19 cellular contexts compared by ENCODE assay signal in the genomic region with DNA sequence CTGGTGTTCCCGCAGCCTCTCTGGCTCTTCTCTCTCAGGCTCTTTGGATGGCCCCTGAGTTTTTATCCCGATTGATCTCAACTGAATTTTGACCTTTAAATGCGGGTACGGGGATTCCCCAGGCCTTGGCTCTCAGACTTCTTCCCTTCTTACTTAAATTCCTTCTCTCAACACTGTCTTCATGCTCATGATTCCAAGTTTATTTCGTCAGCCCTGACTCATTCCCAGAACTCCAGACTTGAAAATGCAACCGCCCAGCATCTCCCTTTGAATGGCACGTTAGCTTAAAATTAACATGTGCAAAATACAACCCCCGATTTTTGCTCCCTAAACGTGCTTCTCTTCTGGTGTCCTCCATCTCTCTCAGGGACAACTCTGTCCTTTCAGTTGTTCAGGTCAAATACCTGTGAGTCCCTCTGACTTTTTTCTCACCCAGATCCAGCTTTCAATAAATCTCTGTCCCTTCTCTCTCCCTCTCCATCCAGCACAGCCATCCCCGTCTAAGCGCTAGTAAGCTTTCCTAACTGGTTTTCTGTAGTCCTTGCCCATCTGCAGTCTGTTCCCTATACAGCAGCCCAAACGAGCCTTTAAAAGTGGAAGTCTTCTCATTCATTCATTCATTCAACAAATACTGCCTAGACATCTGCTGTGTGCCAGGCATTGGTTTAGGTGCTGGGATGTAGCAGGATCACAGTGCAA. TPM values are rescaled to one million over a fixed set of nuclear protein-coding genes. Genes with fewer than 3 reads are reported as not detected.
DNase-seq lines count a peak whose midpoint lies in the region; ATAC-seq and TF ChIP-seq lines count a peak whose summit lies in the region.
"Had no signal": no experiment of that assay in that cellular context is flagged by ENCODE, and none has a peak within 500 bp of the region (broad histone marks: within the 10 kb centered on the region; RNA-seq: fewer than 3 reads in every experiment).

No MANE protein-coding gene starts in this region.

- H3K27ac Mint-ChIP-seq in GM23338 (no peak overlapping the region), WTC11 (no peak overlapping the region)
- H3K27ac Mint-ChIP-seq: activated CD4-positive, alpha-beta T cell treated with anti-CD3 and anti-CD28 coated beads for 36 hours; activated T-cell treated with anti-CD3 and anti-CD28 coated beads, Interleukin-2, amount 50 U/mL, for 24 hours; effector memory CD8-positive, alpha-beta T cell; T-cell had no signal

- intact Hi-C loops in psoas muscle (cut with DNase I) = no loop called here

- H3K9me3 Mint-ChIP-seq in GM23338 = no peaks in the 10 kb centered on the region
- no peaks in the 10 kb centered on the region for H3K9me3 Mint-ChIP-seq in WTC11
- H3K9me3 Mint-ChIP-seq: activated T-cell treated with anti-CD3 and anti-CD28 coated beads, Interleukin-2, amount 50 U/mL, for 24 hours; effector memory CD8-positive, alpha-beta T cell; T-cell had no signal

- no peak overlapping the region for H3K4me3 Mint-ChIP-seq in GM23338
- H3K4me3 Mint-ChIP-seq in WTC11 = no peak overlapping the region
- H3K4me3 Mint-ChIP-seq: activated CD4-positive, alpha-beta T cell treated with anti-CD3 and anti-CD28 coated beads for 36 hours; activated T-cell treated with anti-CD3 and anti-CD28 coated beads, Interleukin-2, amount 50 U/mL, for 24 hours; effector memory CD8-positive, alpha-beta T cell; T-cell had no signal

- ATAC-seq in GM23338 (peak; percentile 68), WTC11 (peak; percentile 51), GM18498 (IDR thresholded peaks at IDR 0.05; ENCODE audit: unreplicated experiment) (no peak), psoas muscle (no peak)
- ATAC-seq: activated CD4-positive, alpha-beta T cell treated with anti-CD3 and anti-CD28 coated beads for 36 hours; effector memory CD8-positive, alpha-beta T cell; lower lobe of right lung; T-cell had no signal

- peak overlapping the region; percentile 63 for H3K9ac ChIP-seq in smooth muscle cell (ENCODE audit: low read depth)

- no peak overlapping the region for H2AFZ ChIP-seq in GM23338
- peak overlapping the region; percentile 72 for H2AFZ ChIP-seq in smooth muscle cell (ENCODE audit: low read depth)
- H2AFZ ChIP-seq: hepatocyte had no signal

- H3K27me3 ChIP-seq in GM23338 (ENCODE audit: insufficient read depth) (no peaks in the 10 kb centered on the region), smooth muscle cell (ENCODE audit: low read depth) (peaks cover 14% of the 10 kb centered on the region), psoas muscle (ENCODE audit: insufficient read depth in 3 of 3, low read length in 2 of 3) (peaks cover 0 to 47% (median 4%) of the 10 kb centered on the region in 3 donors)

- TF ChIP-seq CTCF in GM23338 (conservative IDR thresholded peaks at IDR 0.05; ENCODE audit: low read depth in 2 of 2) (no peak), WTC11 (IDR thresholded peaks at IDR 0.05) (no peak), fibroblast of villous mesenchyme (IDR thresholded peaks at IDR 0.05; ENCODE audit: insufficient read depth, low read depth, low read length) (no peak), smooth muscle cell (IDR thresholded peaks at IDR 0.05; ENCODE audit: borderline replicate concordance, insufficient read depth, poor library complexity, severe bottlenecking) (no peak), psoas muscle (IDR thresholded peaks at IDR 0.05) (no peak)

- no peaks in the 10 kb centered on the region for H3K9me2 ChIP-seq in GM23338 (ENCODE audit: insufficient read depth)

- POLR2A ChIA-PET in WTC11 (lab: Charles Lee) = no interaction called here

- H3K4me2 ChIP-seq in GM23338 (peak overlapping the region; percentile 45), smooth muscle cell (peak overlapping the region; percentile 72)
- H3K4me2 ChIP-seq: hepatocyte had no signal

- no peaks in the 10 kb centered on the region for H3F3A ChIP-seq in GM23338 (replicated peaks; ENCODE audit: low read depth)
- H3F3A ChIP-seq in smooth muscle cell (ENCODE audit: low read depth) = no peaks in the 10 kb centered on the region

- H3K4me3 ChIP-seq in GM23338 (peak overlapping the region; percentile 1; the same call in 1 of the 2 replicates), fibroblast of villous mesenchyme (ENCODE audit: low read depth, low read length) (no peak overlapping the region), smooth muscle cell (peak overlapping the region; percentile 8), psoas muscle (no peak overlapping the region)
- H3K4me3 ChIP-seq: hepatocyte, lower lobe of right lung, tibial artery had no signal

- no peaks in the 10 kb centered on the region for H3K9me3 ChIP-seq in smooth muscle cell (replicated peaks; ENCODE audit: low read depth)
- H3K9me3 ChIP-seq in psoas muscle = no peaks in the 10 kb centered on the region
- H3K9me3 ChIP-seq: lower lobe of right lung, tibial artery had no signal

- H3K36me3 Mint-ChIP-seq in GM23338 (ENCODE audit: low read depth) (no peaks in the 10 kb centered on the region), WTC11 (no peaks in the 10 kb centered on the region)
- H3K36me3 Mint-ChIP-seq: T-cell had no signal

- DNase-seq in GM23338 (ENCODE audit: low spot score) (peak; percentile 38), WTC11 (ENCODE audit: low spot score) (no peak), fibroblast of villous mesenchyme (ENCODE audit: low read depth) (peak; percentile 72), smooth muscle cell (lab: John Stamatoyannopoulos, UW; ENCODE audit: unreplicated experiment) (no peak), NCI-H524 (lab: John Stamatoyannopoulos, UW) (no peak), NCI-H345 treated with DMSO at 0.1 percent for 48 hours (lab: John Stamatoyannopoulos, UW; ENCODE audit: unreplicated experiment) (no peak), psoas muscle (no peak)
- DNase-seq: activated CD4-positive, alpha-beta T cell treated with anti-CD3 and anti-CD28 coated beads for 36 hours; activated T-cell treated with anti-CD3 and anti-CD28 coated beads, Interleukin-2, amount 50 U/mL, for 24 hours; anterior cingulate cortex; Calu3; effector memory CD8-positive, alpha-beta T cell; lower lobe of right lung; occipital lobe; OCI-M1; T-cell; tibial artery had no signal

- CTCF ChIA-PET in WTC11 (lab: Charles Lee) = interaction anchor here (1.6 to 3.0 kb wide), 3 partner anchors 11 to 87 kb away, joined by 3 to 17 read pairs (median 8); no protein-coding TSS in a partner anchor

- peaks cover 33% of the 10 kb centered on the region for H3K4me1 Mint-ChIP-seq in GM23338
- H3K4me1 Mint-ChIP-seq in WTC11 = peaks cover 34% of the 10 kb centered on the region
- H3K4me1 Mint-ChIP-seq: activated CD4-positive, alpha-beta T cell treated with anti-CD3 and anti-CD28 coated beads for 36 hours had no signal

- peaks cover 25% of the 10 kb centered on the region for H3K79me2 ChIP-seq in GM23338 (replicated peaks; ENCODE audit: insufficient read depth)
- no peaks in the 10 kb centered on the region for H3K79me2 ChIP-seq in smooth muscle cell (ENCODE audit: low read depth)
- H3K79me2 ChIP-seq: hepatocyte had no signal

- H4K20me1 ChIP-seq in GM23338 (replicated peaks; ENCODE audit: insufficient read depth) = no peaks in the 10 kb centered on the region
- no peaks in the 10 kb centered on the region for H4K20me1 ChIP-seq in smooth muscle cell (ENCODE audit: low read depth)

- peaks cover 38% of the 10 kb centered on the region for H3K4me1 ChIP-seq in GM23338 (ENCODE audit: insufficient read depth)
- H3K4me1 ChIP-seq in smooth muscle cell (ENCODE audit: low read depth) = peaks cover 10% of the 10 kb centered on the region
- no peaks in the 10 kb centered on the region for H3K4me1 ChIP-seq in psoas muscle
- H3K4me1 ChIP-seq: lower lobe of right lung had no signal

- H3K36me3 ChIP-seq in GM23338 (ENCODE audit: insufficient read depth) (no peaks in the 10 kb centered on the region), smooth muscle cell (ENCODE audit: low read depth) (no peaks in the 10 kb centered on the region), psoas muscle (ENCODE audit: insufficient read depth in 1 of 2, low read depth in 1 of 2) (no peaks in the 10 kb centered on the region)
- H3K36me3 ChIP-seq: lower lobe of right lung, tibial artery had no signal

- 0 out of 2 replicates have a peak overlapping the region, but pooled peaks have one; percentile 70 for H3K27ac ChIP-seq in GM23338 (ENCODE audit: low read depth)
- H3K27ac ChIP-seq in smooth muscle cell (ENCODE audit: low read depth) = peak overlapping the region; percentile 74
- no peak overlapping the region for H3K27ac ChIP-seq in psoas muscle
- H3K27ac ChIP-seq: hepatocyte, lower lobe of right lung, tibial artery had no signal

- WGBS in smooth muscle cell (ENCODE audit: low lambda C conversion rate) = 16% methylated on average over 12 of the region's 12 CpGs
- WGBS in psoas muscle, 3 donors = 34 to 35% (median 34%) methylated on average over 12 of the region's 12 CpGs

- H3K27me3 Mint-ChIP-seq in GM23338 (ENCODE audit: insufficient read depth, low read depth, poor library complexity) (peaks cover 7% of the 10 kb centered on the region), WTC11 (ENCODE audit: low read depth) (no peaks in the 10 kb centered on the region; the same call in 1 of the 2 replicates)

TF ChIP-seq in WTC11, 78 proteins besides CTCF, POLR2A, EP300 and RAD21:
- TF ChIP-seq, protein P1, sequence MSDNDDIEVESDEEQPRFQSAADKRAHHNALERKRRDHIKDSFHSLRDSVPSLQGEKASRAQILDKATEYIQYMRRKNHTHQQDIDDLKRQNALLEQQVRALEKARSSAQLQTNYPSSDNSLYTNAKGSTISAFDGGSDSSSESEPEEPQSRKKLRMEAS (CRISPR knock-in tag; IDR thresholded peaks at IDR 0.05) = 0 out of 2 replicates have a peak, but pooled peaks have one; percentile 36
- TF ChIP-seq, protein P2, sequence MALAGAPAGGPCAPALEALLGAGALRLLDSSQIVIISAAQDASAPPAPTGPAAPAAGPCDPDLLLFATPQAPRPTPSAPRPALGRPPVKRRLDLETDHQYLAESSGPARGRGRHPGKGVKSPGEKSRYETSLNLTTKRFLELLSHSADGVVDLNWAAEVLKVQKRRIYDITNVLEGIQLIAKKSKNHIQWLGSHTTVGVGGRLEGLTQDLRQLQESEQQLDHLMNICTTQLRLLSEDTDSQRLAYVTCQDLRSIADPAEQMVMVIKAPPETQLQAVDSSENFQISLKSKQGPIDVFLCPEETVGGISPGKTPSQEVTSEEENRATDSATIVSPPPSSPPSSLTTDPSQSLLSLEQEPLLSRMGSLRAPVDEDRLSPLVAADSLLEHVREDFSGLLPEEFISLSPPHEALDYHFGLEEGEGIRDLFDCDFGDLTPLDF (CRISPR knock-in tag; IDR thresholded peaks at IDR 0.05) = no peak

RNA-seq across cellular contexts. Expression of a gene that starts 7.1 kb away (rescaled TPM):
- 19.2 and 21.8 TPM in 2 replicates for total RNA-seq in GM23338 (2014; rRNA removed; shearing (Covaris generic))
- polyA plus RNA-seq in GM23338 (2016; fragmentation: Nextera tagmentation; extraction: Ambion mirVana) (6.1 and 11.0 TPM in 2 replicates), smooth muscle cell (0.49 TPM in 1 of 2 replicates, not detected in the other), psoas muscle (1 to 10 TPM in 1 of 3 donors, under 1 TPM in 2; 0.07 to 1.7 (median 0.56) TPM)
- total RNA-seq in WTC11 (2021) (4.9 to 6.1 TPM (median 5.4 TPM) in 3 replicates), fibroblast of villous mesenchyme (1.7 and 3.2 TPM in 2 replicates), smooth muscle cell (0.09 and 0.85 TPM in 2 replicates), psoas muscle (1 to 10 TPM in 3 of 4 donors, under 1 TPM in 1; 0.93 to 2.8 (median 1.5) TPM)
- total RNA-seq: activated CD4-positive, alpha-beta T cell treated with anti-CD3 and anti-CD28 coated beads for 36 hours; T-cell had no signal

Comparison
In these comparisons a context has a peak if more than half of its experiments do, and no peak if none do; other contexts are left out.
1. ATAC-seq: peak in GM23338 (single experiment) and WTC11 (single experiment); none in GM18498 (single experiment) and psoas muscle (0 of 4).
2. DNase-seq: peak in GM23338 (single experiment) and fibroblast of villous mesenchyme (single experiment); none in WTC11 (single experiment), smooth muscle cell (single experiment), NCI-H524 (0 of 2), NCI-H345 treated with DMSO at 0.1 percent for 48 hours (single experiment) and psoas muscle (0 of 2).
3. H3K4me3 ChIP-seq: peak in GM23338 (single experiment) and smooth muscle cell (single experiment); none in fibroblast of villous mesenchyme (single experiment) and psoas muscle (single experiment).